In genomic region chr13:113875829-113876228, GRCh38 we compare ENCODE assay signal across 21 cellular contexts. TPM values are rescaled to one million over a fixed set of nuclear protein-coding genes. Genes with fewer than 3 reads are reported as not detected.
DNase-seq lines count a peak whose midpoint lies in the region; ATAC-seq, FAIRE-seq and TF ChIP-seq lines count a peak whose summit lies in the region.
"Had no signal": no experiment of that assay in that cellular context is flagged by ENCODE, and none has a peak within 500 bp of the region (broad histone marks: within the 10 kb centered on the region; RNA-seq: fewer than 3 reads in every experiment).

No MANE protein-coding gene starts in this region.

- no peaks in the 10 kb centered on the region for H4K20me1 ChIP-seq in HepG2 (ENCODE audit: insufficient read depth, low read length)

- peaks cover 2% of the 10 kb centered on the region for H3K27me3 Mint-ChIP-seq in activated CD4-positive, alpha-beta memory T cell treated with anti-CD3 and anti-CD28 coated beads for 36 hours
- peaks cover 33% of the 10 kb centered on the region for H3K27me3 Mint-ChIP-seq in stimulated activated naive CD8-positive, alpha-beta T cell treated with anti-CD3 and anti-CD28 coated beads, Interleukin-15, Interleukin-2, amounts not matched to agents 100 ng/mL and 50 ng/mL, for 24 hours

- H3K9me3 Mint-ChIP-seq in activated CD4-positive, alpha-beta memory T cell treated with anti-CD3 and anti-CD28 coated beads for 36 hours: peaks cover 3% of the 10 kb centered on the region
- no peaks in the 10 kb centered on the region for H3K9me3 Mint-ChIP-seq in stimulated activated naive CD8-positive, alpha-beta T cell treated with anti-CD3 and anti-CD28 coated beads, Interleukin-15, Interleukin-2, amounts not matched to agents 100 ng/mL and 50 ng/mL, for 24 hours
- H3K9me3 Mint-ChIP-seq: GM23338 had no signal

- BruUV-seq in HepG2 (replicated peaks; lab: Mats Ljungman, UMichigan): no TSS peak

- TF ChIP-seq EP300 in HepG2 (IDR thresholded peaks at IDR 0.05; ENCODE audit: low read depth in 2 of 2, low read length in 2 of 2) (no peak), HepG2 (CRISPR knock-in tag; IDR thresholded peaks at IDR 0.05; ENCODE audit: borderline replicate concordance) (no peak), esophagus muscularis mucosa (IDR thresholded peaks at IDR 0.05) (no peak)

- no peak for TF ChIP-seq RAD21 in HepG2 (CRISPR knock-in tag; IDR thresholded peaks at IDR 0.05)

- peaks cover 1% of the 10 kb centered on the region for H3K4me1 Mint-ChIP-seq in activated CD4-positive, alpha-beta memory T cell treated with anti-CD3 and anti-CD28 coated beads for 36 hours (ENCODE audit: low read depth)
- peaks cover 11% of the 10 kb centered on the region for H3K4me1 Mint-ChIP-seq in stimulated activated naive CD8-positive, alpha-beta T cell treated with anti-CD3 and anti-CD28 coated beads, Interleukin-15, Interleukin-2, amounts not matched to agents 100 ng/mL and 50 ng/mL, for 24 hours (ENCODE audit: low read depth)

- ATAC-seq in HepG2 (peak; percentile 29; the same call in 1 of the 3 replicates), right lobe of liver (no peak)
- ATAC-seq: activated CD4-positive, CD25-positive, alpha-beta regulatory T cell treated with anti-CD3 and anti-CD28 coated beads, Interleukin-2, amount 50 U/mL, for 24 hours had no signal

- intact Hi-C loops in HepG2 (cut with micrococcal nuclease; ENCODE audit: unreplicated experiment) (no loop called here), right lobe of liver (cut with DNase I) (no loop called here), esophagus muscularis mucosa (cut with DNase I) (no loop called here), testis (cut with DNase I; ENCODE audit: low total_unique reads) (no loop called here)
- intact Hi-C loops in activated CD4-positive, alpha-beta memory T cell treated with anti-CD3 and anti-CD28 coated beads for 36 hours (cut with micrococcal nuclease): no loop called here

- CTCF ChIA-PET in HepG2 (lab: Yijun Ruan, JAX; ENCODE audit: low intra/inter-chr PET ratio, low total read pairs): no interaction called here
- CTCF ChIA-PET in activated CD4-positive, alpha-beta memory T cell treated with anti-CD3 and anti-CD28 coated beads for 36 hours (lab: Charles Lee): no interaction called here

- H2AFZ ChIP-seq in HepG2 (ENCODE audit: low read length): no peak overlapping the region
- H2AFZ ChIP-seq: GM23338 had no signal

- no peaks in the 10 kb centered on the region for H3K4me1 ChIP-seq in HepG2 (ENCODE audit: insufficient read depth, low read length)
- no peaks in the 10 kb centered on the region for H3K4me1 ChIP-seq in right lobe of liver
- peaks cover 22 to 24% (median 23%) of the 10 kb centered on the region in 4 donors for H3K4me1 ChIP-seq in esophagus muscularis mucosa
- H3K4me1 ChIP-seq in testis: peaks cover 3% of the 10 kb centered on the region

- H3K27me3 ChIP-seq in HepG2 (ENCODE audit: control insufficient read depth in 1 of 2, insufficient read depth in 2 of 2, low read length in 2 of 2) (peaks cover 2 to 16% of the 10 kb centered on the region in 2 experiments; a peak in 4 of 5 replicates), right lobe of liver (no peaks in the 10 kb centered on the region), esophagus muscularis mucosa (no peaks in the 10 kb centered on the region), testis (no peaks in the 10 kb centered on the region)
- H3K27me3 ChIP-seq: cardiac muscle cell, tibial artery had no signal

- POLR2A ChIA-PET in HepG2 (lab: Yijun Ruan, JAX): no interaction called here
- POLR2A ChIA-PET in activated CD4-positive, alpha-beta memory T cell treated with anti-CD3 and anti-CD28 coated beads for 36 hours (lab: Charles Lee): no interaction called here

- H3K9me3 ChIP-seq in HepG2 (ENCODE audit: low read length) (no peaks in the 10 kb centered on the region), right lobe of liver (no peaks in the 10 kb centered on the region), esophagus muscularis mucosa (no peaks in the 10 kb centered on the region), testis (no peaks in the 10 kb centered on the region)
- H3K9me3 ChIP-seq: left ventricle myocardium inferior, SK-N-SH, tibial artery had no signal

- H3K36me3 ChIP-seq in HepG2 (replicated peaks in 1 of 2; ENCODE audit: control insufficient read depth in 1 of 2, insufficient read depth in 2 of 2, low read length in 2 of 2) (no peaks in the 10 kb centered on the region), right lobe of liver (no peaks in the 10 kb centered on the region), esophagus muscularis mucosa (no peaks in the 10 kb centered on the region), testis (ENCODE audit: low read depth, missing control alignments) (no peaks in the 10 kb centered on the region)
- H3K36me3 ChIP-seq: cardiac muscle cell, left ventricle myocardium inferior, tibial artery had no signal

- H3K4me2 ChIP-seq in HepG2 (ENCODE audit: low read depth, low read length): no peak overlapping the region
- H3K4me2 ChIP-seq: GM23338, SK-N-SH had no signal

- TF ChIP-seq POLR2A in HepG2 (IDR thresholded peaks at IDR 0.05; ENCODE audit: insufficient read depth in 1 of 2, low read depth in 2 of 2, low read length in 2 of 2) (no peak), right lobe of liver (IDR thresholded peaks at IDR 0.05) (no peak), esophagus muscularis mucosa (IDR thresholded peaks at IDR 0.05; ENCODE audit: low read depth) (no peak), testis (IDR thresholded peaks at IDR 0.05) (no peak)

- no peaks in the 10 kb centered on the region for H3K36me3 Mint-ChIP-seq in activated CD4-positive, alpha-beta memory T cell treated with anti-CD3 and anti-CD28 coated beads for 36 hours
- H3K36me3 Mint-ChIP-seq in stimulated activated naive CD8-positive, alpha-beta T cell treated with anti-CD3 and anti-CD28 coated beads, Interleukin-15, Interleukin-2, amounts not matched to agents 100 ng/mL and 50 ng/mL, for 24 hours (ENCODE audit: low read depth): peaks cover 4% of the 10 kb centered on the region

- H3K4me3 ChIP-seq in HepG2 (replicated peaks in 1 of 3; ENCODE audit: insufficient read depth in 1 of 3, low read depth in 2 of 3, low read length in 3 of 3): no peak overlapping the region
- H3K4me3 ChIP-seq in right lobe of liver: no peak overlapping the region
- no peak overlapping the region for H3K4me3 ChIP-seq in esophagus muscularis mucosa
- H3K4me3 ChIP-seq in testis: no peak overlapping the region
- H3K4me3 ChIP-seq: cardiac muscle cell, GM23338, left ventricle myocardium inferior, tibial artery had no signal

- no peak for FAIRE-seq in HepG2 (lab: Jason Lieb, UNC)

- TF ChIP-seq CTCF in HepG2 (CRISPR knock-in tag; IDR thresholded peaks at IDR 0.05) (no peak), right lobe of liver (IDR thresholded peaks at IDR 0.05) (no peak), esophagus muscularis mucosa (IDR thresholded peaks at IDR 0.05) (no peak), testis (IDR thresholded peaks at IDR 0.05) (no peak)

- no peak overlapping the region for H3K9ac ChIP-seq in HepG2 (ENCODE audit: insufficient read depth, low read depth, low read length)
- H3K9ac ChIP-seq: SK-N-SH had no signal

- 28% methylated on average over 8 of the region's 8 CpGs for WGBS in HepG2 (ENCODE audit: low lambda C conversion rate)
- 45% methylated on average over 6 of the region's 8 CpGs for WGBS in right lobe of liver (ENCODE audit: insufficient coverage, low coverage, low lambda C conversion rate, missing lambda C conversion rate)
- WGBS in esophagus muscularis mucosa: 62% methylated on average over 8 of the region's 8 CpGs
- WGBS in testis, 2 donors: 57 to 65% methylated on average over 5 to 8 of the region's 8 CpGs

- H3K4me3 Mint-ChIP-seq in activated CD4-positive, alpha-beta memory T cell treated with anti-CD3 and anti-CD28 coated beads for 36 hours: peak overlapping the region; percentile 29
- H3K4me3 Mint-ChIP-seq in stimulated activated naive CD8-positive, alpha-beta T cell treated with anti-CD3 and anti-CD28 coated beads, Interleukin-15, Interleukin-2, amounts not matched to agents 100 ng/mL and 50 ng/mL, for 24 hours: peak overlapping the region; percentile 57
- H3K4me3 Mint-ChIP-seq: GM23338 had no signal

- H3K79me2 ChIP-seq in HepG2 (ENCODE audit: insufficient read depth, low read length): no peaks in the 10 kb centered on the region

- in situ Hi-C loops in HepG2 (cut with HindIII; ENCODE audit: extremely low pct_ligation_motif_present, low pct_unique_long_range_greater_than_20kb): no loop called here

- DNase-seq in HepG2 (ENCODE audit: low spot score) (no peak), right lobe of liver (no peak), esophagus muscularis mucosa (ENCODE audit: extremely low spot score) (peak; percentile 81), testis (no peak), NCI-H1436 (lab: John Stamatoyannopoulos, UW) (no peak)
- no peak for DNase-seq in activated CD4-positive, alpha-beta memory T cell treated with anti-CD3 and anti-CD28 coated beads for 36 hours
- DNase-seq in stimulated activated CD4-positive, alpha-beta T cell treated with anti-CD3 and anti-CD28 coated beads, Interleukin-12 subunit alpha, Interleukin-12 subunit beta, amount 100 ng/mL, for 4 hours: no peak
- DNase-seq: effector CD8-positive, alpha-beta T cell; Kasumi-1; left ventricle myocardium inferior; NCI-H1048; NCI-H2029 treated with DMSO at 0.1 percent for 48 hours; NK-92 treated with Interleukin-12 subunit alpha and Interleukin-12 subunit beta, amount 100 ng/mL, for 24 hours; retina; SK-N-SH; T1000; tibial artery had no signal

- H3K27ac Mint-ChIP-seq in activated CD4-positive, alpha-beta memory T cell treated with anti-CD3 and anti-CD28 coated beads for 36 hours: peak overlapping the region; percentile 45
- H3K27ac Mint-ChIP-seq in stimulated activated naive CD8-positive, alpha-beta T cell treated with anti-CD3 and anti-CD28 coated beads, Interleukin-15, Interleukin-2, amounts not matched to agents 100 ng/mL and 50 ng/mL, for 24 hours: peak overlapping the region; percentile 93
- H3K27ac Mint-ChIP-seq: GM23338 had no signal

- no peak overlapping the region for H3K27ac ChIP-seq in HepG2 (ENCODE audit: extremely low read length, insufficient read depth, low read length)
- no peak overlapping the region for H3K27ac ChIP-seq in right lobe of liver
- no peak overlapping the region for H3K27ac ChIP-seq in esophagus muscularis mucosa (replicated peaks in 1 of 4)
- H3K27ac ChIP-seq in testis: no peak overlapping the region
- H3K27ac ChIP-seq: cardiac muscle cell, left ventricle myocardium inferior, tibial artery had no signal

RNA-seq across cellular contexts. Expression of gene GAS6, which starts 12.0 kb away (rescaled TPM):
- total RNA-seq in HepG2 (2016; rRNA removed; fragmentation: Illumina TruSeq; extraction: Trizol) (0.09 and 0.11 TPM in 2 replicates), right lobe of liver (10 to 100 TPM; 11.9 to 48.5 (median 27.2) TPM), esophagus muscularis mucosa (100 to 1,000 TPM; 241 to 459 (median 346) TPM), testis (100 to 1,000 TPM; 416 to 575 TPM)
- total RNA-seq in HepG2 (2016; cell fraction: cytosol; rRNA removed; fragmentation: Illumina TruSeq; extraction: Trizol; ENCODE audit: low read depth): 0.09 TPM in 1 of 2 replicates, not detected in the other
- 0.09 TPM in 1 of 2 replicates, not detected in the other for total RNA-seq in HepG2 (2016; cell fraction: insoluble cytoplasmic fraction; rRNA removed; fragmentation: Illumina TruSeq; extraction: Trizol)
- total RNA-seq in HepG2 (2016; cell fraction: membrane; rRNA removed; fragmentation: Illumina TruSeq; extraction: Trizol): 0.19 and 0.21 TPM in 2 replicates
- total RNA-seq in HepG2 (2016; cell fraction: nucleus; rRNA removed; fragmentation: Illumina TruSeq; extraction: Trizol): 0.28 TPM in 1 of 2 replicates, not detected in the other
- polyA plus RNA-seq in HepG2 (2011; rRNA removed) (0.21 and 0.24 TPM in 2 replicates), testis (ENCODE audit: insufficient read depth, low read depth, low replicate concordance) (193 TPM)
- 0.14 and 0.34 TPM in 2 replicates for polyA plus RNA-seq in HepG2 (2011; cell fraction: cytosol; rRNA removed)
- 0.57 and 0.93 TPM in 2 replicates for polyA plus RNA-seq in HepG2 (2011; cell fraction: nucleus; rRNA removed)
- polyA plus RNA-seq in HepG2 (2012): 0.13 and 0.23 TPM in 2 replicates
- polyA plus RNA-seq in HepG2 (2016; cell fraction: cytosol; fragmentation: Illumina TruSeq; extraction: Trizol; ENCODE audit: low read depth): 0.05 and 0.14 TPM in 2 replicates
- 0.09 and 0.13 TPM in 2 replicates for polyA plus RNA-seq in HepG2 (2016; cell fraction: insoluble cytoplasmic fraction; fragmentation: Illumina TruSeq; extraction: Trizol; ENCODE audit: low read depth)
- 0.15 and 0.21 TPM in 2 replicates for polyA plus RNA-seq in HepG2 (2016; cell fraction: membrane; fragmentation: Illumina TruSeq; extraction: Trizol; ENCODE audit: low read depth)
- polyA plus RNA-seq in HepG2 (2016; cell fraction: nucleus; fragmentation: Illumina TruSeq; extraction: Trizol; ENCODE audit: insufficient read depth, low read depth): 0.52 and 0.59 TPM in 2 replicates
- polyA minus RNA-seq in HepG2 (2011; rRNA and poly(A)+ RNA removed; ENCODE audit: low replicate concordance): 0.16 and 5.7 TPM in 2 replicates
- polyA minus RNA-seq in HepG2 (2011; cell fraction: cytosol; rRNA and poly(A)+ RNA removed): not detected in 2 replicates
- 0.13 TPM in 1 of 2 replicates, not detected in the other for polyA minus RNA-seq in HepG2 (2011; cell fraction: nucleus; rRNA and poly(A)+ RNA removed)
- 1 to 10 TPM; 1.5 TPM for total RNA-seq in activated CD4-positive, alpha-beta memory T cell treated with anti-CD3 and anti-CD28 coated beads for 36 hours

Comparison
In these comparisons a context has a peak if more than half of its experiments do, and no peak if none do; other contexts are left out.
1. RNA of gene GAS6, which starts 12.0 kb away (total RNA-seq): 416 to 575 TPM in testis, 241 to 459 TPM in esophagus muscularis mucosa and 11.9 to 48.5 TPM in right lobe of liver; 1.5 TPM in activated CD4-positive, alpha-beta memory T cell treated with anti-CD3 and anti-CD28 coated beads for 36 hours and 0.09 to 0.28 TPM in HepG2; every median in the first group is over 4 times any median in the second.